Comparison of ENCODE assay signal across 10 cellular contexts in the genomic region with DNA sequence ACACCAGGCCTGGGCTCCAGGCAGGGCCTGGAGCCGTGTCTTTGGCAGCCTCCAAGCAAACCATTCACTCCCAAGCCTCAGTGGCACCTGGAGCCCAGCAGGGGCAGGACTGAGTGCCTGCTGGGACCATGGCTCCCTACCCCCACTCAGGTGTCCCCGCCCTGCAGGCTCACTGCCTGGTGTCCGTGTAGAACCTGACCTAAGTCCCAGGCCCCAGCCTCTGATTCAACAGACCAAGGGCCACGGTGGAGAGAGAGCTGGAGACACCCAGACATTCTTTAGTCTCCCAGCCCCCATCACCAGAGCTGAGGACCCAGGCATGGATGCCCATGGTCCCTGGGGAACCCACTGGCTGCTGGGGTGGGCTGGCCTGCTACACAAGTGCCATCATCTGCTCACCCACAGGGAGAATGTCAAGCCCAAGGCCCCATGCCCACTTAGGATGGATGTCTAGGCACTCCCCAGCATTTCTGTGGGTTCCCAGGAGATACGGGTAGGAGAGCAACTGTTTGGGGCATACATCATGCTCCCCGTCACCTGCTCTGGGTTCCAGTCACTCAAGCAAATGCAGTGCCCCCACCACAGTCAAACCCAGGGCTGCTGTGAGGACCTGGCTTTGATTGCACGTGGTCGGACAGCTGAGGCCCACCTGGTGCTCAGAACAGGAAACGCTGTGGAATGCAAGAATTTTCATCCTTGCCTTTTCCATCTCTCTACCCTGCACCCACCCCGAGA. TPM values are rescaled to one million over a fixed set of nuclear protein-coding genes. Genes with fewer than 3 reads are reported as not detected.
DNase-seq lines count a peak whose midpoint lies in the region; ATAC-seq, FAIRE-seq and TF ChIP-seq lines count a peak whose summit lies in the region.
"Had no signal": no experiment of that assay in that cellular context is flagged by ENCODE, and none has a peak within 500 bp of the region (broad histone marks: within the 10 kb centered on the region; RNA-seq: fewer than 3 reads in every experiment).

No MANE protein-coding gene starts in this region.

- no peak overlapping the region for H3K4me3 ChIP-seq in A549

- H3K27ac ChIP-seq in A549, result peak overlapping the region in 1 of 2 experiments; percentile 32; a peak in 2 of 6 replicates

- H3K36me3 Mint-ChIP-seq in T-helper 17 cell (ENCODE audit: low read depth), result peaks cover 10% of the 10 kb centered on the region

- H3K27ac Mint-ChIP-seq in T-helper 17 cell, result peak overlapping the region; percentile 80

- TF ChIP-seq POLR2A in A549 (IDR thresholded peaks at IDR 0.05; ENCODE audit: low read length), result no peak
- peak; percentile 5 for TF ChIP-seq POLR2A in GM18951 (IDR thresholded peaks at IDR 0.05; ENCODE audit: extremely low read depth, insufficient read depth, insufficient read length)

- DNase-seq in A549 (ENCODE audit: low read depth in 1 of 2, low spot score in 1 of 2) (peak; percentile 14 to 31), T-helper 17 cell (no peak), kidney tubule cell (ENCODE audit: low spot score) (peak; percentile 90), iPS-NIHi7 (ENCODE audit: extremely low spot score) (no peak), NCI-H187 treated with DMSO at 0.1 percent for 48 hours (lab: John Stamatoyannopoulos, UW) (no peak)
- DNase-seq: Kasumi-1, NCI-H524 had no signal

- ATAC-seq in A549, result peak; percentile 32 to 46; a peak in 4 of 6 replicates
- peak; percentile 18 for ATAC-seq in T-helper 17 cell
- no peak for ATAC-seq in HG03159 (IDR thresholded peaks at IDR 0.05; ENCODE audit: unreplicated experiment)
- ATAC-seq in GM21737 (IDR thresholded peaks at IDR 0.05; ENCODE audit: unreplicated experiment), result no peak

- TF ChIP-seq EP300 in A549 (IDR thresholded peaks at IDR 0.05), result no peak

- no peak for TF ChIP-seq RAD21 in A549 (conservative IDR thresholded peaks at IDR 0.05 in 1 of 2, IDR thresholded peaks at IDR 0.05 in 1 of 2)

- no peak for FAIRE-seq in A549 (lab: Jason Lieb, UNC)

- H3K4me2 ChIP-seq in A549, result peak overlapping the region; percentile 43

- POLR2A ChIA-PET in A549 (lab: Yijun Ruan, JAX), result no interaction called here

- 75% methylated on average over 6 of the region's 10 CpGs for WGBS in A549 (ENCODE audit: missing lambda C conversion rate)

- H3K4me1 Mint-ChIP-seq in T-helper 17 cell, result peaks cover 19% of the 10 kb centered on the region

- CTCF ChIA-PET in A549 (lab: Yijun Ruan, JAX), result interaction anchor here (2.3 kb wide), 1 partner anchor 10 kb away, joined by 8 read pairs; no protein-coding TSS in a partner anchor

- H3K4me1 ChIP-seq in A549, result peaks cover 19% of the 10 kb centered on the region

- H3K27me3 Mint-ChIP-seq in T-helper 17 cell, result no peaks in the 10 kb centered on the region

- in situ Hi-C loops in GM18951 (cut with MboI; ENCODE audit: low sequenced_read_pairs, unreplicated experiment), result no loop called here

- no peak overlapping the region for H3K4me3 Mint-ChIP-seq in T-helper 17 cell

- peaks cover 4% of the 10 kb centered on the region; the same call in 1 of the 3 replicates for H3K9me3 ChIP-seq in A549
- no peaks in the 10 kb centered on the region for H3K9me3 ChIP-seq in T-helper 17 cell (ENCODE audit: control insufficient read depth, low read length, poor library complexity, severe bottlenecking)

- no peak for TF ChIP-seq CTCF in A549 (IDR thresholded peaks at IDR 0.05)

TF ChIP-seq in A549, 52 proteins besides CTCF, POLR2A, EP300 and RAD21:
- TF ChIP-seq FOXS1 (CRISPR knock-in tag; IDR thresholded peaks at IDR 0.05) (no peak), EHMT2 (IDR thresholded peaks at IDR 0.05; ENCODE audit: low read depth) (no peak), CBX8 (IDR thresholded peaks at IDR 0.05) (no peak), PHF8 (IDR thresholded peaks at IDR 0.05; ENCODE audit: borderline replicate concordance, low read depth) (no peak), HOXB5 (CRISPR knock-in tag; IDR thresholded peaks at IDR 0.05) (no peak), CHD4 (IDR thresholded peaks at IDR 0.05; ENCODE audit: borderline replicate concordance) (no peak), GATA3 (IDR thresholded peaks at IDR 0.05; ENCODE audit: borderline replicate concordance) (no peak), ZSCAN20 (CRISPR knock-in tag; IDR thresholded peaks at IDR 0.05) (no peak), CEBPB (IDR thresholded peaks at IDR 0.05) (no peak), ZC3H11A (IDR thresholded peaks at IDR 0.05) (no peak), HEYL (CRISPR knock-in tag; IDR thresholded peaks at IDR 0.05) (no peak), MAZ (IDR thresholded peaks at IDR 0.05; ENCODE audit: borderline replicate concordance, low read depth, low read length) (no peak)
- TF ChIP-seq, protein P1, sequence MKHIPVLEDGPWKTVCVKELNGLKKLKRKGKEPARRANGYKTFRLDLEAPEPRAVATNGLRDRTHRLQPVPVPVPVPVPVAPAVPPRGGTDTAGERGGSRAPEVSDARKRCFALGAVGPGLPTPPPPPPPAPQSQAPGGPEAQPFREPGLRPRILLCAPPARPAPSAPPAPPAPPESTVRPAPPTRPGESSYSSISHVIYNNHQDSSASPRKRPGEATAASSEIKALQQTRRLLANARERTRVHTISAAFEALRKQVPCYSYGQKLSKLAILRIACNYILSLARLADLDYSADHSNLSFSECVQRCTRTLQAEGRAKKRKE (CRISPR knock-in tag; IDR thresholded peaks at IDR 0.05; ENCODE audit: low read depth), result no peak

RNA-seq across cellular contexts. Expression of a gene that starts 42.9 kb away (rescaled TPM):
- polyA plus RNA-seq in A549 (2011; rRNA removed) (70.9 and 72.3 TPM in 2 replicates), A549 (2017; fragmentation: RNase III; extraction: RNeasy Plus Mini Kit Qiagen cat#74134 plus additional on column Dnase treatment) (42.5 to 45.1 TPM (median 44.5 TPM) in 3 replicates)
- polyA plus RNA-seq in A549 (2012; cell fraction: cytosol; rRNA removed), result 33.9 and 40.9 TPM in 2 replicates
- 58.9 and 71.6 TPM in 2 replicates for polyA plus RNA-seq in A549 (2012; cell fraction: nucleus; rRNA removed)
- 49.8 and 52.7 TPM in 2 replicates for polyA minus RNA-seq in A549 (2011; rRNA and poly(A)+ RNA removed)
- 100 to 1,000 TPM in 1 of 2 donors, 10 to 100 TPM in 1; 87.3 to 115 TPM for total RNA-seq in T-helper 17 cell

Comparison
In these comparisons a context has a peak if more than half of its experiments do, and no peak if none do; other contexts are left out.
1. ATAC-seq: peak in A549 (2 of 2) and T-helper 17 cell (single experiment); none in HG03159 (single experiment) and GM21737 (single experiment).
2. DNase-seq: peak in A549 (2 of 2) and kidney tubule cell (single experiment); none in T-helper 17 cell (0 of 3), iPS-NIHi7 (single experiment) and NCI-H187 treated with DMSO at 0.1 percent for 48 hours (single experiment).